Comparison of ENCODE assay signal across 10 cellular contexts in the genomic region with DNA sequence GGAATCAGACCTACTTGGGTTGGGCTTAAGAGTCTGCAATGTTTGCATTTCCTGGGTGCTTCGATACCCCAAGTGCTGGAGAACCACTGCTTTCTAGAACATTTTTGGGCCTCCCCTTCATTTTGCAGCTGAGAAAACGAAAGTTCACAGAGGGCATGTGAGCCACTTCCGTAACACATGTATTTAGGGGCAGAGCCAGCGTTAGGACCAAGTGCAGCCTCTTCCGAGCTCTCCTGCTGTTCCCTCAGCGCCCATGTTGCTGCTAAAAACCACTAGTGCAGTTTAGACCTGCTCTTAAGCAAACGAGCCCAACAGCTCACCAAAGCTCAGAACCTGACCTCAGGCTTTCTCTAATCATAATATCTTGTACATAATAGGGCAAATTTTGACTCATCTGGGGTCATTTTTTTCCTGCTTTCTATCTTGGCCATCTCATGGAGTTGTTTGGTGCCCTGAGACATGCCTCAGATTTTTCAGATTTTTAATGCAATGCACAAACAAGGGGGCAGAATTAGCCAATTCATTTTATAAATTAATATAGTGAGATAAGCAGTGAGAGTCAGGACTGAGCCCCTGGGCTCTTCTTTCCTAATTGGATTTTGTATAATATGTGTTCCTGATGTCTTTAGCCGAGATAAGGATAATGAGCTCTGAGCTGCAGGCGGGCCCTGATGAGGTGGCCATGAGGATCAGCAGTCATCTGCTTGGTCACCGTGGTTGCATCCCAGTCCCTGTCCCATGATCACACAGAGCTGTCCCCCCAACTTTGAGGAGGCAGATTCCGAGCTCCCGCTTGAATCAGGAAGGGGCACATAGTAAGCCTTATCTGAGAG. TPM values are rescaled to one million over a fixed set of nuclear protein-coding genes. Genes with fewer than 3 reads are reported as not detected.
DNase-seq lines count a peak whose midpoint lies in the region; ATAC-seq and TF ChIP-seq lines count a peak whose summit lies in the region.
"Had no signal": no experiment of that assay in that cellular context is flagged by ENCODE, and none has a peak within 500 bp of the region (broad histone marks: within the 10 kb centered on the region; RNA-seq: fewer than 3 reads in every experiment).

No MANE protein-coding gene starts in this region.

- peak overlapping the region; percentile 44 for H3K4me3 Mint-ChIP-seq in activated CD4-positive, alpha-beta T cell treated with anti-CD3 and anti-CD28 coated beads, Interleukin-2, amount 10 ng/mL, durations not matched to agents 7 days and 5 days

- intact Hi-C loops in left ventricle myocardium inferior (cut with micrococcal nuclease) = no loop called here
- intact Hi-C loops in Right ventricle myocardium inferior (cut with DNase I) = no loop called here
- intact Hi-C loops in transverse colon (cut with DNase I; ENCODE audit: low total_unique reads) = no loop called here

- DNase-seq in left ventricle myocardium inferior (no peak), Right ventricle myocardium inferior (ENCODE audit: missing footprints) (no peak), fibroblast of villous mesenchyme (ENCODE audit: low read depth) (peak; percentile 76), transverse colon (peak; percentile 23), NCI-H1048 (lab: John Stamatoyannopoulos, UW) (no peak), COLO829 (ENCODE audit: low spot score) (no peak)
- DNase-seq in activated CD4-positive, alpha-beta T cell treated with anti-CD3 and anti-CD28 coated beads, Interleukin-2, amount 10 ng/mL, durations not matched to agents 7 days and 5 days = peak; percentile 60
- DNase-seq: COR-L47, NCI-H1694 treated with DMSO at 0.1 percent for 48 hours had no signal

- H3K36me3 ChIP-seq in left ventricle myocardium inferior (peaks cover 4% of the 10 kb centered on the region), transverse colon (no peaks in the 10 kb centered on the region)

- H3K27ac ChIP-seq in left ventricle myocardium inferior (replicated peaks) = peak overlapping the region; percentile 94
- H3K27ac ChIP-seq in transverse colon = peak overlapping the region; percentile 15 to 98 (median 54)

- POLR2A ChIA-PET in activated CD4-positive, alpha-beta T cell treated with anti-CD3 and anti-CD28 coated beads, Interleukin-2, amount 10 ng/mL, durations not matched to agents 7 days and 5 days (lab: Charles Lee) = interaction anchor here (0.6 kb wide), 1 partner anchor 485 kb away, joined by 5 read pairs; no protein-coding TSS in a partner anchor

- peaks cover 18% of the 10 kb centered on the region for H3K36me3 Mint-ChIP-seq in activated CD4-positive, alpha-beta T cell treated with anti-CD3 and anti-CD28 coated beads, Interleukin-2, amount 10 ng/mL, durations not matched to agents 7 days and 5 days (ENCODE audit: low read depth)

- ATAC-seq in Right ventricle myocardium inferior (no peak), GM18870 (IDR thresholded peaks at IDR 0.05; ENCODE audit: unreplicated experiment) (no peak)

- no peak for TF ChIP-seq EP300 in transverse colon (IDR thresholded peaks at IDR 0.05; ENCODE audit: low read depth)

- no peaks in the 10 kb centered on the region for H3K9me3 ChIP-seq in left ventricle myocardium inferior (replicated peaks)
- H3K9me3 ChIP-seq in transverse colon = no peaks in the 10 kb centered on the region

- CTCF ChIA-PET in activated CD4-positive, alpha-beta T cell treated with anti-CD3 and anti-CD28 coated beads, Interleukin-2, amount 10 ng/mL, durations not matched to agents 7 days and 5 days (lab: Charles Lee) = interaction anchor here (0.6 to 2.2 kb wide), 8 partner anchors 9 to 207 kb away, joined by 3 to 7 read pairs (median 4); partner anchors contain the start of gene BAG3

- in situ Hi-C loops in transverse colon (cut with MboI; ENCODE audit: low pct_ligation_motif_present in 1 of 4, low pct_unique_long_range_greater_than_20kb in 1 of 4, low sequenced_read_pairs in 3 of 4) = no loop called here

- H3K4me1 ChIP-seq in left ventricle myocardium inferior (peaks cover 98% of the 10 kb centered on the region), transverse colon (peaks cover 21 to 62% (median 32%) of the 10 kb centered on the region in 4 donors)

- H3K4me3 ChIP-seq in left ventricle myocardium inferior (peak overlapping the region; percentile 25), fibroblast of villous mesenchyme (ENCODE audit: low read depth, low read length) (peak overlapping the region; percentile 44), transverse colon (no peak overlapping the region)

- H3K9me3 Mint-ChIP-seq in activated CD4-positive, alpha-beta T cell treated with anti-CD3 and anti-CD28 coated beads, Interleukin-2, amount 10 ng/mL, durations not matched to agents 7 days and 5 days = no peaks in the 10 kb centered on the region

- H3K27ac Mint-ChIP-seq in activated CD4-positive, alpha-beta T cell treated with anti-CD3 and anti-CD28 coated beads, Interleukin-2, amount 10 ng/mL, durations not matched to agents 7 days and 5 days = peak overlapping the region; percentile 88

- 67 to 76% methylated on average over 8 to 12 of the region's 12 CpGs for WGBS in transverse colon (ENCODE audit: low coverage in 1 of 2), 2 donors

- no peak for TF ChIP-seq POLR2A in transverse colon (IDR thresholded peaks at IDR 0.05)

- TF ChIP-seq CTCF in left ventricle myocardium inferior (IDR thresholded peaks at IDR 0.05; ENCODE audit: borderline replicate concordance) = no peak
- TF ChIP-seq CTCF in fibroblast of villous mesenchyme (IDR thresholded peaks at IDR 0.05; ENCODE audit: insufficient read depth, low read depth, low read length) = no peak
- TF ChIP-seq CTCF in transverse colon (IDR thresholded peaks at IDR 0.05) = no peak

- H3K27me3 ChIP-seq in left ventricle myocardium inferior (ENCODE audit: low read depth) = no peaks in the 10 kb centered on the region
- no peaks in the 10 kb centered on the region for H3K27me3 ChIP-seq in transverse colon

- H3K4me1 Mint-ChIP-seq in activated CD4-positive, alpha-beta T cell treated with anti-CD3 and anti-CD28 coated beads, Interleukin-2, amount 10 ng/mL, durations not matched to agents 7 days and 5 days = peaks cover 38% of the 10 kb centered on the region

- H3K27me3 Mint-ChIP-seq in activated CD4-positive, alpha-beta T cell treated with anti-CD3 and anti-CD28 coated beads, Interleukin-2, amount 10 ng/mL, durations not matched to agents 7 days and 5 days = no peaks in the 10 kb centered on the region

RNA-seq across cellular contexts. Expression of gene BAG3, which starts 12.9 kb away (rescaled TPM):
- total RNA-seq in left ventricle myocardium inferior (164 TPM), Right ventricle myocardium inferior (152 TPM), fibroblast of villous mesenchyme (16.4 and 18.6 TPM in 2 replicates), transverse colon (10 to 100 TPM; 22.5 to 85.7 (median 32.4) TPM)
- 10 to 100 TPM; 27.1 to 27.6 TPM for total RNA-seq in activated CD4-positive, alpha-beta T cell treated with anti-CD3 and anti-CD28 coated beads, Interleukin-2, amount 10 ng/mL, durations not matched to agents 7 days and 5 days

Comparison
In these comparisons a context has a peak if more than half of its experiments do, and no peak if none do; other contexts are left out.
1. DNase-seq: peak in activated CD4-positive, alpha-beta T cell treated with anti-CD3 and anti-CD28 coated beads, Interleukin-2, amount 10 ng/mL, durations not matched to agents 7 days and 5 days (single experiment), fibroblast of villous mesenchyme (single experiment) and transverse colon (single experiment); none in left ventricle myocardium inferior (single experiment), Right ventricle myocardium inferior (single experiment), NCI-H1048 (single experiment) and COLO829 (single experiment).
2. H3K4me3 ChIP-seq: peak in left ventricle myocardium inferior (single experiment) and fibroblast of villous mesenchyme (single experiment); none in transverse colon (0 of 4).